Comparison of ENCODE assay signal across 1 cellular context in the genomic region with DNA sequence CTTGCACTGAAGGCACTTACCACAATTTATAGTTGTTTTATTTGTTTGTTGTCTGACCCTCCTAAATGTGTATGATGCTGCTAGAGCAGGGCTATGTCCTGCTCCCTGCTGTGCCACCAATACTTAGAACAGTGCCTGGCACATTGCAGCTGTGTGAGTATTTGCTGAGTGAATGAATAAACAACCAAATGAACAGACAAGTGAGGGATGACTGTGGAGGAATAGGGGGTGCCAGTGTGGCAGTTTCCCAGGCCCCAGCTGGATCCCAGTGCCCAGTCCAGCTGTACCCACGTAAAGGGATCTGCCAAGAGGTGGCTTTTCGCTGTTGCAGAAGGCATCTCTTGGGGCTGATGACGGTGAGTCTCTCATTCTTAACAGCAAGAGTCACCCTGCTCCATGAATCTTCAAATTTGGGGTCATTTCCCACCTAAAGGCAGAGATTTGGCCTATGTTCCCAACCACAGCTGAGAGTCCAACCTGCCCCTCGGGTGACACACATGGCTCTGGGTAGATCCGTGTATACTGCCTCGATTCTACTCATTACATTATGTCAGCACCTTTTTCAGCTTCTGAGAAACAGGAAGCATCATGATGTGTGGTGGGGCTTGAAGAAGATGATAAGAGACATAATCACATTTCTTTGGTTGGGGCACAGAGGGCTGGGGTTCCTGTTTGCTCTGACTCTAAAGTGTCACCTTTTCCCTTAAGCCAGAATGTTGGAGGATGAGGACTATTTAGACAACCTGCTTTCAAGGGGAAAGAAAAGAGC.
TF ChIP-seq lines count a peak whose summit lies in the region.

No MANE protein-coding gene starts in this region.

TF ChIP-seq in IMR-90, 13 proteins besides CTCF, POLR2A, EP300 and RAD21:
- TF ChIP-seq RFX5 (IDR thresholded peaks at IDR 0.05; ENCODE audit: low read depth, low read length) = no peak
- no peak for TF ChIP-seq RCOR1 (IDR thresholded peaks at IDR 0.05; ENCODE audit: insufficient replicate concordance, low read length)
- no peak for TF ChIP-seq CHD1 (IDR thresholded peaks at IDR 0.05; ENCODE audit: low read depth, low read length)
- TF ChIP-seq CEBPB (IDR thresholded peaks at IDR 0.05; ENCODE audit: low read depth, low read length) = no peak
- TF ChIP-seq, protein P1, sequence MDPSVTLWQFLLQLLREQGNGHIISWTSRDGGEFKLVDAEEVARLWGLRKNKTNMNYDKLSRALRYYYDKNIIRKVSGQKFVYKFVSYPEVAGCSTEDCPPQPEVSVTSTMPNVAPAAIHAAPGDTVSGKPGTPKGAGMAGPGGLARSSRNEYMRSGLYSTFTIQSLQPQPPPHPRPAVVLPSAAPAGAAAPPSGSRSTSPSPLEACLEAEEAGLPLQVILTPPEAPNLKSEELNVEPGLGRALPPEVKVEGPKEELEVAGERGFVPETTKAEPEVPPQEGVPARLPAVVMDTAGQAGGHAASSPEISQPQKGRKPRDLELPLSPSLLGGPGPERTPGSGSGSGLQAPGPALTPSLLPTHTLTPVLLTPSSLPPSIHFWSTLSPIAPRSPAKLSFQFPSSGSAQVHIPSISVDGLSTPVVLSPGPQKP (IDR thresholded peaks at IDR 0.05; ENCODE audit: borderline replicate concordance, low read depth, low read length) = no peak
- TF ChIP-seq NFE2L2 (IDR thresholded peaks at IDR 0.05; ENCODE audit: low read depth, low read length) = no peak
